Comparison of ENCODE assay signal across 30 cellular contexts in genomic region chr14:22332671-22333407, GRCh38.
DNase-seq lines count a peak whose midpoint lies in the region; ATAC-seq and TF ChIP-seq lines count a peak whose summit lies in the region.
"Had no signal": no experiment of that assay in that cellular context is flagged by ENCODE, and none has a peak within 500 bp of the region (broad histone marks: within the 10 kb centered on the region; RNA-seq: fewer than 3 reads in every experiment).

No MANE protein-coding gene starts in this region.

- intact Hi-C loops in PC-3 (cut with micrococcal nuclease) (no loop called here), upper lobe of right lung (cut with DNase I) (no loop called here)

- H2AFZ ChIP-seq in PC-3 (ENCODE audit: low read length), result no peak overlapping the region
- no peak overlapping the region for H2AFZ ChIP-seq in GM23248

- H4K20me1 ChIP-seq in PC-3 (ENCODE audit: low read length), result no peaks in the 10 kb centered on the region
- no peaks in the 10 kb centered on the region for H4K20me1 ChIP-seq in GM23248 (ENCODE audit: insufficient read depth)

- no peaks in the 10 kb centered on the region for H3K79me2 ChIP-seq in PC-3 (ENCODE audit: low read length)
- H3K79me2 ChIP-seq in GM23248 (ENCODE audit: insufficient read depth), result no peaks in the 10 kb centered on the region

- in situ Hi-C loops in GM23248 (cut with MboI), result no loop called here

- H3K9ac ChIP-seq in PC-3 (ENCODE audit: low read length), result no peak overlapping the region
- 0 out of 2 replicates have a peak overlapping the region, but pooled peaks have one; percentile 12 for H3K9ac ChIP-seq in iPS-20b (ENCODE audit: low read depth, low read length)
- no peak overlapping the region for H3K9ac ChIP-seq in GM23248

- no peak for ATAC-seq in PC-3
- ATAC-seq in upper lobe of right lung, result no peak
- ATAC-seq: activated naive CD4-positive, alpha-beta T cell treated with anti-CD3 and anti-CD28 coated beads, Interleukin-2, amount 50 U/mL, for 72 hours; natural killer cell; stimulated activated naive CD8-positive, alpha-beta T cell treated with anti-CD3 and anti-CD28 coated beads, Interleukin-15, amount 100 ng/mL, for 72 hours had no signal

- peak overlapping the region; percentile 86 for H3K4me2 ChIP-seq in PC-3 (ENCODE audit: low read length)
- no peak overlapping the region for H3K4me2 ChIP-seq in GM23248 (ENCODE audit: unreplicated experiment)

- peaks cover 26% of the 10 kb centered on the region for H3K4me1 Mint-ChIP-seq in type B pancreatic cell (ENCODE audit: unreplicated experiment)
- H3K4me1 Mint-ChIP-seq: stimulated activated naive CD8-positive, alpha-beta T cell treated with anti-CD3 and anti-CD28 coated beads, Interleukin-15, amount 100 ng/mL, for 72 hours had no signal

- H3F3A ChIP-seq in PC-3 (ENCODE audit: low read length, unreplicated experiment) (peaks cover 11% of the 10 kb centered on the region), GM23248 (ENCODE audit: insufficient read depth) (no peaks in the 10 kb centered on the region)

- no peaks in the 10 kb centered on the region for H3K36me3 Mint-ChIP-seq in type B pancreatic cell
- H3K36me3 Mint-ChIP-seq: activated naive CD4-positive, alpha-beta T cell treated with anti-CD3 and anti-CD28 coated beads, Interleukin-2, amount 50 U/mL, for 72 hours; natural killer cell had no signal

- no TSS peak for BruUV-seq in PC-3 (replicated peaks; lab: Mats Ljungman, UMichigan)

- H3K9me3 Mint-ChIP-seq in type B pancreatic cell, result peaks cover 9% of the 10 kb centered on the region
- H3K9me3 Mint-ChIP-seq: activated CD4-positive, alpha-beta memory T cell treated with anti-CD3 and anti-CD28 coated beads, Interleukin-2, amount 10 ng/mL, durations not matched to agents 7 days and 5 days; activated naive CD4-positive, alpha-beta T cell treated with anti-CD3 and anti-CD28 coated beads, Interleukin-2, amount 50 U/mL, for 72 hours; activated T-cell treated with anti-CD3 and anti-CD28 coated beads, Interleukin-2, amount 50 U/mL, for 24 hours; stimulated activated naive CD8-positive, alpha-beta T cell treated with anti-CD3 and anti-CD28 coated beads, Interleukin-15, amount 100 ng/mL, for 72 hours had no signal

- H3K4me1 ChIP-seq in PC-3 (ENCODE audit: insufficient read depth, low read length) (peaks cover 31% of the 10 kb centered on the region), iPS-20b (ENCODE audit: insufficient read depth, low read length) (peaks cover 25% of the 10 kb centered on the region), upper lobe of right lung (peaks cover 9% of the 10 kb centered on the region), GM23248 (ENCODE audit: insufficient read depth) (peaks cover 8% of the 10 kb centered on the region)

- TF ChIP-seq CTCF in PC-3 (conservative IDR thresholded peaks at IDR 0.05; ENCODE audit: low read depth, low read length) (no peak), type B pancreatic cell (conservative IDR thresholded peaks at IDR 0.05) (no peak), upper lobe of right lung (IDR thresholded peaks at IDR 0.05) (no peak)

- peak overlapping the region; percentile 90 for H3K27ac ChIP-seq in PC-3 (ENCODE audit: low read length)
- no peak overlapping the region for H3K27ac ChIP-seq in iPS-20b (ENCODE audit: low read length)
- H3K27ac ChIP-seq in upper lobe of right lung, result no peak overlapping the region
- no peak overlapping the region for H3K27ac ChIP-seq in GM23248
- H3K27ac ChIP-seq: upper lobe of left lung had no signal

- no peaks in the 10 kb centered on the region for H3K27me3 Mint-ChIP-seq in type B pancreatic cell
- H3K27me3 Mint-ChIP-seq: activated CD4-positive, alpha-beta memory T cell treated with anti-CD3 and anti-CD28 coated beads, Interleukin-2, amount 10 ng/mL, durations not matched to agents 7 days and 5 days; activated T-cell treated with anti-CD3 and anti-CD28 coated beads, Interleukin-2, amount 50 U/mL, for 24 hours; stimulated activated naive CD8-positive, alpha-beta T cell treated with anti-CD3 and anti-CD28 coated beads, Interleukin-15, amount 100 ng/mL, for 72 hours had no signal

- CTCF ChIA-PET in PC-3 (lab: Charles Lee), result interaction anchor here (0.6 to 1.9 kb wide), 2 partner anchors 14 to 486 kb away, joined by 10 to 11 read pairs; no protein-coding TSS in a partner anchor

- H3K9me3 ChIP-seq in PC-3 (ENCODE audit: low read length) (peaks cover 9% of the 10 kb centered on the region; the same call in 1 of the 2 replicates), iPS-20b (ENCODE audit: insufficient read depth, low read depth, low read length) (peaks cover 27% of the 10 kb centered on the region), upper lobe of right lung (no peaks in the 10 kb centered on the region), GM23248 (ENCODE audit: low read depth) (no peaks in the 10 kb centered on the region)

- POLR2A ChIA-PET in PC-3 (lab: Charles Lee; ENCODE audit: unreplicated experiment), result interaction anchor here (0.6 kb wide), 1 partner anchor 14 kb away, joined by 3 read pairs; no protein-coding TSS in a partner anchor

- H3K36me3 ChIP-seq in PC-3 (ENCODE audit: low read depth, low read length) (no peaks in the 10 kb centered on the region), iPS-20b (ENCODE audit: insufficient read depth, low read depth, low read length) (no peaks in the 10 kb centered on the region), upper lobe of right lung (no peaks in the 10 kb centered on the region), GM23248 (ENCODE audit: low read depth) (no peaks in the 10 kb centered on the region)
- H3K36me3 ChIP-seq: upper lobe of left lung had no signal

- DNase-seq in NCI-H1417 (lab: John Stamatoyannopoulos, UW) (peak in 2 of 3 experiments; percentile 7 to 57), NCI-H1417 treated with DMSO at 0.1 percent for 48 hours (lab: John Stamatoyannopoulos, UW) (no peak), PC-3 (no peak), type B pancreatic cell (ENCODE audit: extremely low spot score, unreplicated experiment) (no peak), epidermal melanocyte (ENCODE audit: insufficient read length, low spot score) (no peak), upper lobe of right lung (no peak), GM23248 (no peak)
- DNase-seq: 8988T; activated CD4-positive, alpha-beta memory T cell treated with anti-CD3 and anti-CD28 coated beads, Interleukin-2, amount 10 ng/mL, durations not matched to agents 7 days and 5 days; activated CD4-positive, CD25-positive, alpha-beta regulatory T cell; activated T-cell treated with anti-CD3 and anti-CD28 coated beads, Interleukin-2, amount 50 U/mL, for 24 hours; Caco-2; GOT3; hypothalamus; kidney; natural killer cell; NCI-H1048; NCI-H2029 treated with DMSO at 0.1 percent for 48 hours; NCI-H524 treated with DMSO at 0.1 percent for 48 hours; posterior cingulate gyrus; small intestine; stimulated activated CD4-positive, alpha-beta T cell treated with anti-CD3 and anti-CD28 coated beads, Interleukin-2, amount 100 ng/mL, for 48 hours; stimulated activated naive CD8-positive, alpha-beta T cell treated with anti-CD3 and anti-CD28 coated beads, Interleukin-15, amount 100 ng/mL, for 72 hours; T-helper 9 cell; upper lobe of left lung had no signal

- H3K4me3 ChIP-seq in PC-3 (ENCODE audit: low read length) (no peak overlapping the region), iPS-20b (ENCODE audit: low read length) (0 out of 2 replicates have a peak overlapping the region, but pooled peaks have one; percentile 1), upper lobe of right lung (no peak overlapping the region), GM23248 (no peak overlapping the region)
- H3K4me3 ChIP-seq: upper lobe of left lung had no signal

- H3K27me3 ChIP-seq in PC-3 (ENCODE audit: low read length) (no peaks in the 10 kb centered on the region), iPS-20b (ENCODE audit: insufficient read depth, low read length) (no peaks in the 10 kb centered on the region), upper lobe of right lung (no peaks in the 10 kb centered on the region), GM23248 (replicated peaks; ENCODE audit: insufficient read depth) (peaks cover 11% of the 10 kb centered on the region)
- H3K27me3 ChIP-seq: upper lobe of left lung had no signal

- no peak overlapping the region for H3K4me3 Mint-ChIP-seq in type B pancreatic cell
- H3K4me3 Mint-ChIP-seq: activated CD4-positive, alpha-beta memory T cell treated with anti-CD3 and anti-CD28 coated beads, Interleukin-2, amount 10 ng/mL, durations not matched to agents 7 days and 5 days; activated T-cell treated with anti-CD3 and anti-CD28 coated beads, Interleukin-2, amount 50 U/mL, for 24 hours; B cell; IgD-negative memory B cell; memory B cell; natural killer cell; stimulated activated naive CD8-positive, alpha-beta T cell treated with anti-CD3 and anti-CD28 coated beads, Interleukin-15, amount 100 ng/mL, for 72 hours had no signal

- WGBS in GM23248 (ENCODE audit: low coverage in 1 of 2, low lambda C conversion rate in 2 of 2, missing lambda C conversion rate in 2 of 2), 2 experiments, result 20 to 35% methylated on average over 2 of the region's 2 CpGs

- peak overlapping the region; percentile 16 for H3K27ac Mint-ChIP-seq in type B pancreatic cell
- H3K27ac Mint-ChIP-seq: activated CD4-positive, alpha-beta memory T cell treated with anti-CD3 and anti-CD28 coated beads, Interleukin-2, amount 10 ng/mL, durations not matched to agents 7 days and 5 days; activated naive CD4-positive, alpha-beta T cell treated with anti-CD3 and anti-CD28 coated beads, Interleukin-2, amount 50 U/mL, for 72 hours; activated T-cell treated with anti-CD3 and anti-CD28 coated beads, Interleukin-2, amount 50 U/mL, for 24 hours; B cell; IgD-negative memory B cell; memory B cell; natural killer cell had no signal

- H3K9me2 ChIP-seq in PC-3 (replicated peaks; ENCODE audit: low read length) (no peaks in the 10 kb centered on the region), GM23248 (ENCODE audit: insufficient read depth) (no peaks in the 10 kb centered on the region)

Comparison
In these comparisons a context has a peak if more than half of its experiments do, and no peak if none do; other contexts are left out.
1. DNase-seq: peak in NCI-H1417 (2 of 3); none in NCI-H1417 treated with DMSO at 0.1 percent for 48 hours (single experiment), PC-3 (single experiment), type B pancreatic cell (single experiment), epidermal melanocyte (single experiment), upper lobe of right lung (single experiment) and GM23248 (single experiment).